ENCODE assay signal across 19 cellular contexts in genomic region chr17:82789051-82789592, GRCh38. TPM values are rescaled to one million over a fixed set of nuclear protein-coding genes. Genes with fewer than 3 reads are reported as not detected.
DNase-seq lines count a peak whose midpoint lies in the region; ATAC-seq and TF ChIP-seq lines count a peak whose summit lies in the region.
"Had no signal": no experiment of that assay in that cellular context is flagged by ENCODE, and none has a peak within 500 bp of the region (broad histone marks: within the 10 kb centered on the region; RNA-seq: fewer than 3 reads in every experiment).

No MANE protein-coding gene starts in this region.

- no peak overlapping the region for H3K27ac Mint-ChIP-seq in stimulated activated naive CD8-positive, alpha-beta T cell treated with anti-CD3 and anti-CD28 coated beads, Interleukin-15, amount 100 ng/mL, for 72 hours
- H3K27ac Mint-ChIP-seq in endodermal cell = peak overlapping the region; percentile 19
- H3K27ac Mint-ChIP-seq: HFFc6 had no signal

- no peak overlapping the region for H2AK5ac ChIP-seq in neuronal stem cell (ENCODE audit: low read depth, low read length)

- H3K23ac ChIP-seq in neuronal stem cell (ENCODE audit: low read depth, low read length, poor library complexity) = no peak overlapping the region

- no peak overlapping the region for H2BK5ac ChIP-seq in neuronal stem cell (ENCODE audit: low read length)

- no peak overlapping the region for H2AFZ ChIP-seq in neuronal stem cell (ENCODE audit: low read length)
- H2AFZ ChIP-seq: GM23338 had no signal

- no peak overlapping the region for H3K4me3 Mint-ChIP-seq in stimulated activated naive CD8-positive, alpha-beta T cell treated with anti-CD3 and anti-CD28 coated beads, Interleukin-15, amount 100 ng/mL, for 72 hours
- H3K4me3 Mint-ChIP-seq in endodermal cell = no peak overlapping the region
- H3K4me3 Mint-ChIP-seq: GM23338, HFFc6 had no signal

- no peaks in the 10 kb centered on the region for H3K27me3 Mint-ChIP-seq in stimulated activated naive CD8-positive, alpha-beta T cell treated with anti-CD3 and anti-CD28 coated beads, Interleukin-15, amount 100 ng/mL, for 72 hours
- no peaks in the 10 kb centered on the region for H3K27me3 Mint-ChIP-seq in endodermal cell (ENCODE audit: insufficient read depth)

- peak overlapping the region; percentile 71 for H3K18ac ChIP-seq in neuronal stem cell (ENCODE audit: low read length)

- H3K14ac ChIP-seq in neuronal stem cell (ENCODE audit: low read length) = no peak overlapping the region

- peaks cover 35% of the 10 kb centered on the region for H3K79me1 ChIP-seq in neuronal stem cell (ENCODE audit: low read depth, low read length)

- no peak overlapping the region for H3K4me2 ChIP-seq in neuronal stem cell (ENCODE audit: insufficient read depth, low read length, poor library complexity, severe bottlenecking)
- H3K4me2 ChIP-seq: GM23338 had no signal

- H3K9ac ChIP-seq in endodermal cell (ENCODE audit: extremely low read depth, low read length, poor library complexity, severe bottlenecking) (no peak overlapping the region), neuronal stem cell (ENCODE audit: low read depth, low read length, poor library complexity) (peak overlapping the region; percentile 12)

- no peak for TF ChIP-seq CTCF in endodermal cell (conservative IDR thresholded peaks at IDR 0.05)
- no peak for TF ChIP-seq CTCF in coronary artery (IDR thresholded peaks at IDR 0.05)

- H3K4me3 ChIP-seq in endodermal cell (ENCODE audit: low read length) (no peak overlapping the region), neuronal stem cell (ENCODE audit: low read length in 2 of 2) (no peak overlapping the region), coronary artery (no peak overlapping the region)
- H3K4me3 ChIP-seq: GM23338 had no signal

- ATAC-seq in stimulated activated naive CD8-positive, alpha-beta T cell treated with anti-CD3 and anti-CD28 coated beads, Interleukin-15, Interleukin-2, amounts not matched to agents 100 U/mL and 50 U/mL, for 24 hours = peak; percentile 20
- no peak for ATAC-seq in stimulated activated naive CD8-positive, alpha-beta T cell treated with anti-CD3 and anti-CD28 coated beads, Interleukin-15, amount 100 ng/mL, for 72 hours
- ATAC-seq in GM18870 (IDR thresholded peaks at IDR 0.05; ENCODE audit: unreplicated experiment) = no peak
- ATAC-seq: GM23338 had no signal

- WGBS in endodermal cell (ENCODE audit: insufficient coverage in 1 of 2, insufficient read length in 1 of 2), 2 experiments = 95% methylated on average over 13 to 19 of the region's 19 CpGs
- no CpG with 5 or more reads among the region's 19 CpGs for WGBS in neuronal stem cell (ENCODE audit: extremely low coverage in 2 of 2, insufficient read length in 2 of 2, insufficient replicate concordance in 1 of 2), 2 donors

- H3K27me3 ChIP-seq in endodermal cell (ENCODE audit: control insufficient read depth, insufficient read depth, low read length, poor library complexity, severe bottlenecking) = no peaks in the 10 kb centered on the region
- H3K27me3 ChIP-seq in neuronal stem cell (ENCODE audit: control insufficient read depth in 3 of 3, insufficient read depth in 3 of 3, low read depth in 1 of 3, low read length in 3 of 3) = no peaks in the 10 kb centered on the region

- H4K91ac ChIP-seq in neuronal stem cell (ENCODE audit: low read depth, low read length, poor library complexity) = no peak overlapping the region

- peak overlapping the region; percentile 43 for H4K8ac ChIP-seq in neuronal stem cell (ENCODE audit: low read depth, low read length)

- H3K4me1 Mint-ChIP-seq in stimulated activated naive CD8-positive, alpha-beta T cell treated with anti-CD3 and anti-CD28 coated beads, Interleukin-15, amount 100 ng/mL, for 72 hours = no peaks in the 10 kb centered on the region
- no peaks in the 10 kb centered on the region for H3K4me1 Mint-ChIP-seq in endodermal cell

- H3K9me3 ChIP-seq in endodermal cell (ENCODE audit: control insufficient read depth, low read length) (no peaks in the 10 kb centered on the region), neuronal stem cell (replicated peaks in 1 of 2; ENCODE audit: control insufficient read depth in 2 of 2, insufficient read depth in 1 of 2, low read depth in 1 of 2, low read length in 2 of 2) (peaks cover 0 to 1% of the 10 kb centered on the region in 2 donors)

- H3K4ac ChIP-seq in neuronal stem cell (ENCODE audit: low read length) = no peak overlapping the region

- peaks cover 31% of the 10 kb centered on the region for H3K36me3 Mint-ChIP-seq in endodermal cell (ENCODE audit: low read depth)

- H3K27ac ChIP-seq in endodermal cell (ENCODE audit: low read depth, low read length) (no peak overlapping the region), neuronal stem cell (replicated peaks; ENCODE audit: low read length) (no peak overlapping the region), coronary artery (no peak overlapping the region)

- H3K36me3 ChIP-seq in endodermal cell (ENCODE audit: control insufficient read depth, insufficient read depth, low read length) (peaks cover 13% of the 10 kb centered on the region), neuronal stem cell (replicated peaks in 1 of 2; ENCODE audit: control insufficient read depth in 2 of 2, insufficient read depth in 2 of 2, low read length in 2 of 2) (peaks cover 16 to 65% of the 10 kb centered on the region in 2 donors)

- H3K9me3 Mint-ChIP-seq in stimulated activated naive CD8-positive, alpha-beta T cell treated with anti-CD3 and anti-CD28 coated beads, Interleukin-15, amount 100 ng/mL, for 72 hours = no peaks in the 10 kb centered on the region
- no peaks in the 10 kb centered on the region for H3K9me3 Mint-ChIP-seq in endodermal cell
- H3K9me3 Mint-ChIP-seq: GM23338, HFFc6 had no signal

- no peak overlapping the region for H2BK12ac ChIP-seq in neuronal stem cell (ENCODE audit: low read length)

- H3K4me1 ChIP-seq in endodermal cell (ENCODE audit: control insufficient read depth, insufficient read depth, low read length) (no peaks in the 10 kb centered on the region), neuronal stem cell (ENCODE audit: control insufficient read depth in 2 of 2, insufficient read depth in 1 of 2, low read depth in 1 of 2, low read length in 2 of 2) (peaks cover 0 to 8% of the 10 kb centered on the region in 2 donors)

- no peak for DNase-seq in stimulated activated naive CD8-positive, alpha-beta T cell treated with anti-CD3 and anti-CD28 coated beads, Interleukin-15, Interleukin-2, amounts not matched to agents 100 U/mL and 50 U/mL, for 24 hours
- no peak for DNase-seq in stimulated activated naive CD8-positive, alpha-beta T cell treated with anti-CD3 and anti-CD28 coated beads, Interleukin-15, amount 100 ng/mL, for 72 hours
- DNase-seq in endodermal cell = no peak
- no peak for DNase-seq in neuronal stem cell (ENCODE audit: low spot score)
- DNase-seq in C1 segment of cervical spinal cord (lab: John Stamatoyannopoulos, UW) = no peak
- no peak for DNase-seq in NCI-H1436 treated with DMSO at 0.1 percent for 48 hours (lab: John Stamatoyannopoulos, UW)
- DNase-seq in coronary artery (ENCODE audit: low spot score) = no peak
- DNase-seq: Calu3, HFFc6, KBM-7, NCI-H1048, NCI-H1694 treated with DMSO at 0.1 percent for 48 hours, NCI-H2171, NCI-H446 treated with DMSO at 0.1 percent for 48 hours, NCI-H82 had no signal

- no peak overlapping the region for H2BK120ac ChIP-seq in neuronal stem cell (ENCODE audit: low read depth, low read length)

- peak overlapping the region; percentile 67 for H2BK15ac ChIP-seq in neuronal stem cell (ENCODE audit: low read length)

RNA-seq across cellular contexts. Expression of gene TBCD, which starts 37.3 kb away (rescaled TPM):
- 100 to 1,000 TPM; 107 TPM for total RNA-seq in endodermal cell
- polyA plus RNA-seq in endodermal cell (2013, experiment 1 of 2) = 107 TPM
- polyA plus RNA-seq in endodermal cell (2013, experiment 2 of 2) = 106 TPM
- 62.8 TPM for polyA plus RNA-seq in neuronal stem cell (2013, experiment 1 of 2)
- 65.7 TPM for polyA plus RNA-seq in neuronal stem cell (2013, experiment 2 of 2)

RNA-seq across cellular contexts. Expression of gene ZNF750, which starts 50.7 kb away (rescaled TPM):
- total RNA-seq in endodermal cell = not detected
- polyA plus RNA-seq in endodermal cell (2013, experiment 1 of 2) = not detected
- not detected for polyA plus RNA-seq in endodermal cell (2013, experiment 2 of 2)
- 0.01 TPM for polyA plus RNA-seq in neuronal stem cell (2013, experiment 1 of 2)
- polyA plus RNA-seq in neuronal stem cell (2013, experiment 2 of 2) = 0.01 TPM
- total RNA-seq: Calu3, HFFc6, M059J, RPMI7951 had no signal

RNA-seq across cellular contexts. Expression of gene FN3K, which starts 53.7 kb away (rescaled TPM):
- total RNA-seq in endodermal cell = 10 to 100 TPM; 24.7 to 35.6 TPM
- polyA plus RNA-seq in endodermal cell (2013, experiment 1 of 2) = 17.1 TPM
- polyA plus RNA-seq in endodermal cell (2013, experiment 2 of 2) = 17.1 TPM
- polyA plus RNA-seq in neuronal stem cell (2013, experiment 1 of 2) = 15.9 TPM
- 17.0 TPM for polyA plus RNA-seq in neuronal stem cell (2013, experiment 2 of 2)
- total RNA-seq: RPMI7951 had no signal
